8 cellular contexts compared by ENCODE assay signal in genomic region chr12:94621662-94622359, GRCh38. TPM values are rescaled to one million over a fixed set of nuclear protein-coding genes. Genes with fewer than 3 reads are reported as not detected.
A peak's percentile ranks its signal among the peaks of the same experiment; 100 is the strongest.
DNase-seq lines count a peak whose midpoint lies in the region; ATAC-seq and TF ChIP-seq lines count a peak whose summit lies in the region.

No MANE protein-coding gene starts in this region.

- no peaks in the 10 kb centered on the region for H3K36me3 ChIP-seq in left lung
- H3K36me3 ChIP-seq in subcutaneous abdominal adipose tissue (ENCODE audit: control insufficient read depth in 5 of 5, insufficient read depth in 5 of 5, low read length in 5 of 5): no peaks in the 10 kb centered on the region
- H3K36me3 ChIP-seq in BE2C: no peaks in the 10 kb centered on the region

- H3K27ac ChIP-seq in left lung (peak overlapping the region; percentile 8 to 50), subcutaneous abdominal adipose tissue (ENCODE audit: low read depth, low read length) (peak overlapping the region; percentile 26)

- ATAC-seq in GM19463 (IDR thresholded peaks at IDR 0.05; ENCODE audit: unreplicated experiment) (peak; percentile 93), HG03521 (IDR thresholded peaks at IDR 0.05; ENCODE audit: unreplicated experiment) (peak; percentile 94), left lung (peak; percentile 94)

- TF ChIP-seq CTCF in left lung (IDR thresholded peaks at IDR 0.05) (no peak), BE2C (IDR thresholded peaks at IDR 0.05; ENCODE audit: low read depth, low read length) (no peak)

- H3K27ac Mint-ChIP-seq in activated T-helper 2 cell treated with anti-CD3 and anti-CD28 coated beads, Interferon-gamma antibody, Interleukin-2, Interleukin-4, amounts not matched to agents 10 μg/mL and 5 μg/mL and 100 μg/mL, durations not matched to agents 14 hours and 24 hours and 36 hours: peak overlapping the region; percentile 6

- peaks cover 16% of the 10 kb centered on the region for H3K4me1 Mint-ChIP-seq in activated T-helper 2 cell treated with anti-CD3 and anti-CD28 coated beads, Interferon-gamma antibody, Interleukin-2, Interleukin-4, amounts not matched to agents 10 μg/mL and 5 μg/mL and 100 μg/mL, durations not matched to agents 14 hours and 24 hours and 36 hours (ENCODE audit: low read depth)

- DNase-seq in Daoy (ENCODE audit: low read depth): peak; percentile 78
- peak; percentile 37 for DNase-seq in activated T-helper 2 cell treated with anti-CD3 and anti-CD28 coated beads, Interferon-gamma antibody, Interleukin-2, Interleukin-4, amounts not matched to agents 10 μg/mL and 5 μg/mL and 100 μg/mL, durations not matched to agents 14 hours and 24 hours and 36 hours (ENCODE audit: low spot score)
- no peak for DNase-seq in left lung
- DNase-seq in superior temporal gyrus (ENCODE audit: extremely low spot score): no peak
- DNase-seq in BE2C: no peak

- H3K36me3 Mint-ChIP-seq in activated T-helper 2 cell treated with anti-CD3 and anti-CD28 coated beads, Interferon-gamma antibody, Interleukin-2, Interleukin-4, amounts not matched to agents 10 μg/mL and 5 μg/mL and 100 μg/mL, durations not matched to agents 14 hours and 24 hours and 36 hours (ENCODE audit: low read depth): no peaks in the 10 kb centered on the region

- H3K27me3 ChIP-seq in left lung (no peaks in the 10 kb centered on the region), subcutaneous abdominal adipose tissue (ENCODE audit: control insufficient read depth in 5 of 5, insufficient read depth in 4 of 5, low read length in 5 of 5) (no peaks in the 10 kb centered on the region), BE2C (no peaks in the 10 kb centered on the region)

- no peaks in the 10 kb centered on the region for H3K9me3 Mint-ChIP-seq in activated T-helper 2 cell treated with anti-CD3 and anti-CD28 coated beads, Interferon-gamma antibody, Interleukin-2, Interleukin-4, amounts not matched to agents 10 μg/mL and 5 μg/mL and 100 μg/mL, durations not matched to agents 14 hours and 24 hours and 36 hours

- H3K9ac ChIP-seq in subcutaneous abdominal adipose tissue (ENCODE audit: low read length in 5 of 5): peak overlapping the region in 1 of 5 donors; percentile 30

- H3K4me3 ChIP-seq in left lung (peak overlapping the region in 1 of 2 donors; percentile 21), subcutaneous abdominal adipose tissue (ENCODE audit: low read depth in 1 of 5, low read length in 5 of 5) (peak overlapping the region in 4 of 5 donors; percentile 39 to 49 (median 46)), BE2C (ENCODE audit: low read depth, low read length) (no peak overlapping the region)

- intact Hi-C loops in activated T-helper 2 cell treated with anti-CD3 and anti-CD28 coated beads, Interferon-gamma antibody, Interleukin-2, Interleukin-4, amounts not matched to agents 10 μg/mL and 5 μg/mL and 100 μg/mL, durations not matched to agents 14 hours and 24 hours and 36 hours (cut with micrococcal nuclease): loop anchor here (1.0 kb wide), 3 partner anchors 18 to 139 kb away; no protein-coding TSS in a partner anchor
- intact Hi-C loops in left lung (cut with DNase I): no loop called here

- no peaks in the 10 kb centered on the region for H3K9me3 ChIP-seq in left lung
- no peaks in the 10 kb centered on the region for H3K9me3 ChIP-seq in subcutaneous abdominal adipose tissue (ENCODE audit: control insufficient read depth in 5 of 5, low read length in 5 of 5)
- no peaks in the 10 kb centered on the region for H3K9me3 ChIP-seq in BE2C

- no peaks in the 10 kb centered on the region for H3K27me3 Mint-ChIP-seq in activated T-helper 2 cell treated with anti-CD3 and anti-CD28 coated beads, Interferon-gamma antibody, Interleukin-2, Interleukin-4, amounts not matched to agents 10 μg/mL and 5 μg/mL and 100 μg/mL, durations not matched to agents 14 hours and 24 hours and 36 hours (ENCODE audit: low read depth)

- H3K4me1 ChIP-seq in left lung (peaks cover 4 to 15% of the 10 kb centered on the region in 2 donors), subcutaneous abdominal adipose tissue (ENCODE audit: control insufficient read depth in 5 of 5, insufficient read depth in 5 of 5, low read length in 5 of 5) (peaks cover 0 to 37% (median 20%) of the 10 kb centered on the region in 5 donors), BE2C (no peaks in the 10 kb centered on the region; the same call in 1 of the 2 replicates)

- H3K4me3 Mint-ChIP-seq in activated T-helper 2 cell treated with anti-CD3 and anti-CD28 coated beads, Interferon-gamma antibody, Interleukin-2, Interleukin-4, amounts not matched to agents 10 μg/mL and 5 μg/mL and 100 μg/mL, durations not matched to agents 14 hours and 24 hours and 36 hours (ENCODE audit: low read depth): peak overlapping the region; percentile 9

RNA-seq across cellular contexts. Expression of gene TMCC3, which starts 28.5 kb away (rescaled TPM):
- total RNA-seq in Daoy (2014; rRNA removed; shearing (Covaris generic)): 0.80 and 1.5 TPM in 2 replicates
- total RNA-seq in activated T-helper 2 cell treated with anti-CD3 and anti-CD28 coated beads, Interferon-gamma antibody, Interleukin-2, Interleukin-4, amounts not matched to agents 10 μg/mL and 5 μg/mL and 100 μg/mL, durations not matched to agents 14 hours and 24 hours and 36 hours: 0.05 and 0.14 TPM in 2 replicates
- total RNA-seq in left lung: 10 to 100 TPM in 1 of 2 donors, 1 to 10 TPM in 1; 3.7 to 11.4 TPM
- not detected for polyA plus RNA-seq in BE2C (2012; ENCODE audit: insufficient read depth, insufficient read length, low read depth)

Comparison
In these comparisons a context has a peak if more than half of its experiments do, and no peak if none do; other contexts are left out.
1. DNase-seq: peak in Daoy (single experiment) and activated T-helper 2 cell treated with anti-CD3 and anti-CD28 coated beads, Interferon-gamma antibody, Interleukin-2, Interleukin-4, amounts not matched to agents 10 μg/mL and 5 μg/mL and 100 μg/mL, durations not matched to agents 14 hours and 24 hours and 36 hours (single experiment); none in left lung (0 of 2), superior temporal gyrus (single experiment) and BE2C (single experiment).
2. Peak in every context shown above with its lines, with median percentiles within 50 percentile points of each other: ATAC-seq.